Comparison of ENCODE assay signal across 15 cellular contexts in genomic region chr12:54463034-54463433, GRCh38. TPM values are rescaled to one million over a fixed set of nuclear protein-coding genes. Genes with fewer than 3 reads are reported as not detected.
DNase-seq lines count a peak whose midpoint lies in the region; ATAC-seq and TF ChIP-seq lines count a peak whose summit lies in the region.
"Had no signal": no experiment of that assay in that cellular context is flagged by ENCODE, and none has a peak within 500 bp of the region (broad histone marks: within the 10 kb centered on the region; RNA-seq: fewer than 3 reads in every experiment).

No MANE protein-coding gene starts in this region.

- H3K36me3 ChIP-seq in right atrium auricular region = no peaks in the 10 kb centered on the region

- TF ChIP-seq CTCF in HL-60 (IDR thresholded peaks at IDR 0.05; ENCODE audit: insufficient read depth, low read length) (no peak), astrocyte of the cerebellum (IDR thresholded peaks at IDR 0.05; ENCODE audit: low read depth, low read length, missing control alignments) (no peak), right atrium auricular region (IDR thresholded peaks at IDR 0.05) (no peak)

- H3K9me3 ChIP-seq in right atrium auricular region = no peaks in the 10 kb centered on the region

- DNase-seq in A172 (ENCODE audit: low spot score) (peak; percentile 40), HL-60 (ENCODE audit: low read depth in 1 of 2, low spot score in 1 of 2) (peak; percentile 72 to 96), astrocyte of the cerebellum (ENCODE audit: low read depth) (peak; percentile 12), right atrium auricular region (ENCODE audit: low spot score) (peak; percentile 79), NCI-H187 (lab: John Stamatoyannopoulos, UW) (no peak), NCI-H2171 treated with DMSO at 0.1 percent for 48 hours (lab: John Stamatoyannopoulos, UW) (no peak)
- DNase-seq: activated CD4-positive, alpha-beta memory T cell treated with anti-CD3 and anti-CD28 coated beads, Interleukin-2, amount 10 ng/mL, durations not matched to agents 7 days and 5 days; activated naive CD4-positive, alpha-beta T cell treated with anti-CD3 and anti-CD28 coated beads for 36 hours; NCI-H774; stimulated activated naive B cell treated with anti-CD40 and anti-IgM and Interleukin-4, amounts not matched to agents 10 μg/mL and 1 μg/mL and 100 μg/mL, for 72 hours; T-helper 1 cell had no signal

- no peaks in the 10 kb centered on the region for H3K4me1 ChIP-seq in right atrium auricular region

- in situ Hi-C loops in astrocyte of the cerebellum (cut with HindIII; ENCODE audit: low sequenced_read_pairs) = no loop called here

- H3K27ac ChIP-seq in HL-60 (replicated peaks) (no peak overlapping the region), right atrium auricular region (no peak overlapping the region)

- no peak for ATAC-seq in HG03521 (IDR thresholded peaks at IDR 0.05; ENCODE audit: unreplicated experiment)
- no peak for ATAC-seq in esophagus mucosa
- ATAC-seq: stimulated activated naive B cell treated with anti-CD40 and anti-IgM and Interleukin-4, amounts not matched to agents 10 μg/mL and 1 μg/mL and 100 μg/mL, for 72 hours had no signal

- H3K4me3 ChIP-seq in HL-60 (replicated peaks; ENCODE audit: insufficient read depth, low read length) (no peak overlapping the region), astrocyte of the cerebellum (ENCODE audit: low read depth, low read length) (no peak overlapping the region), right atrium auricular region (no peak overlapping the region)

- H3K27me3 ChIP-seq in HL-60 (ENCODE audit: insufficient read depth, poor library complexity, severe bottlenecking) = no peaks in the 10 kb centered on the region
- no peaks in the 10 kb centered on the region for H3K27me3 ChIP-seq in right atrium auricular region

RNA-seq across cellular contexts. Expression of gene GTSF1, which starts 10.4 kb away (rescaled TPM):
- total RNA-seq in A172 (2014; rRNA removed; shearing (Covaris generic)) = not detected in 2 replicates
- total RNA-seq in right atrium auricular region (not detected), esophagus mucosa (not detected)
- total RNA-seq: neural crest cell had no signal

RNA-seq across cellular contexts. Expression of gene NCKAP1L, which starts 34.5 kb away (rescaled TPM):
- total RNA-seq in A172 (2014; rRNA removed; shearing (Covaris generic)) = not detected in 2 replicates
- total RNA-seq in right atrium auricular region (1 to 10 TPM; 2.9 to 8.3 TPM), esophagus mucosa (2.0 TPM)
- total RNA-seq: H1 had no signal

RNA-seq across cellular contexts. Expression of gene ITGA5, which starts 44.0 kb away (rescaled TPM):
- total RNA-seq in A172 (2014; rRNA removed; shearing (Covaris generic)) = 215 and 219 TPM in 2 replicates
- total RNA-seq in right atrium auricular region (100 to 1,000 TPM in 1 of 2 donors, 10 to 100 TPM in 1; 80.5 to 144 TPM), esophagus mucosa (12.8 TPM)

Comparison
In these comparisons a context has a peak if more than half of its experiments do, and no peak if none do; other contexts are left out.
1. DNase-seq: peak in A172 (single experiment), HL-60 (2 of 2), astrocyte of the cerebellum (single experiment) and right atrium auricular region (single experiment); none in NCI-H187 (0 of 2) and NCI-H2171 treated with DMSO at 0.1 percent for 48 hours (single experiment).